In the genomic region with DNA sequence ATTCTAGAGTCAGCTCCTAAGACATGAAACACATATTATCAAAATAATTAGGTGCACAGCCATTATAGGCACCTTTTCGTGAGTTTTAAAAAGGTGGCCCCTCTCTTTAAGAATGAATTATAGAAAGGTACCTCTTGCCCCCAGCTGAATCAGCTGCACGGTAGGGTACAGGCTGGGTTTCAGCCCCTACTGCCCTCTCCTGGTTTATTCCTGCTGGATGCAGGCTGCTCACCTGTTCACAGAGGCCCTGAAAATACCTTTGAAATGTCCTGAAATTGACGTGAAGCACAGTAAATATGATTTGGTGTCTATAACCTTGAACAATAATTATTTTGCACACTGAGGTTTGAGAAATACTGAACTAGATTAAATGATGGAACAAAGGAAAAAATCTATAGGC, we compare ENCODE assay signal across 28 cellular contexts.
DNase-seq lines count a peak whose midpoint lies in the region; ATAC-seq, FAIRE-seq and TF ChIP-seq lines count a peak whose summit lies in the region.
"Had no signal": no experiment of that assay in that cellular context is flagged by ENCODE, and none has a peak within 500 bp of the region (broad histone marks: within the 10 kb centered on the region; RNA-seq: fewer than 3 reads in every experiment).

No MANE protein-coding gene starts in this region.

- H3K4me3 ChIP-seq in mammary epithelial cell (replicated peaks in 1 of 3; ENCODE audit: insufficient read depth in 1 of 3, low read depth in 2 of 3, low read length in 3 of 3), result no peak overlapping the region
- no peak overlapping the region for H3K4me3 ChIP-seq in H1 (ENCODE audit: extremely low read depth in 1 of 4, insufficient read depth in 2 of 4, low read depth in 3 of 4, low read length in 4 of 4)
- H3K4me3 ChIP-seq in mesendoderm (ENCODE audit: low read length), result no peak overlapping the region
- H3K4me3 ChIP-seq: adrenal gland, body of pancreas, lung, pancreas, sigmoid colon had no signal

- H3K4me2 ChIP-seq in mammary epithelial cell (ENCODE audit: insufficient read depth, low read depth, low read length) (no peak overlapping the region), H9 (ENCODE audit: insufficient read depth, insufficient read length, low read length) (no peak overlapping the region), H1 (ENCODE audit: insufficient read depth in 1 of 2, low read depth in 2 of 2, low read length in 2 of 2) (no peak overlapping the region), mesendoderm (ENCODE audit: low read length) (no peak overlapping the region)

- H3K14ac ChIP-seq in H9 (ENCODE audit: insufficient read depth, low read length) (no peak overlapping the region), H1 (ENCODE audit: insufficient read length) (no peak overlapping the region)

- CTCF ChIA-PET in MCF 10A (lab: Yijun Ruan, JAX), result interaction anchor here (0.7 to 3.3 kb wide), 7 partner anchors 10 to 683 kb away, joined by 3 to 13 read pairs (median 3); no protein-coding TSS in a partner anchor
- CTCF ChIA-PET in mammary epithelial cell (lab: Charles Lee; ENCODE audit: low non-redundant PET), result no interaction called here
- CTCF ChIA-PET in H1 (lab: Charles Lee; ENCODE audit: partially characterized antibody), result interaction anchor here (0.7 to 2.2 kb wide), 6 partner anchors 9 to 278 kb away, joined by 3 to 9 read pairs (median 3); no protein-coding TSS in a partner anchor

- no peak for TF ChIP-seq EP300 in H1 (IDR thresholded peaks at IDR 0.05; ENCODE audit: borderline replicate concordance in 1 of 2, low read depth in 2 of 2, low read length in 2 of 2)

- H3K27me3 Mint-ChIP-seq in MCF 10A (ENCODE audit: insufficient read depth, unreplicated experiment), result no peaks in the 10 kb centered on the region
- no peaks in the 10 kb centered on the region; the same call in 1 of the 2 replicates for H3K27me3 Mint-ChIP-seq in H9 (ENCODE audit: low read depth)

- intact Hi-C loops in MCF 10A (cut with micrococcal nuclease), result loop anchor here (5.0 to 10.0 kb wide), 2 partner anchors 205 to 687 kb away; no protein-coding TSS in a partner anchor
- intact Hi-C loops in mammary epithelial cell (cut with micrococcal nuclease), result no loop called here
- intact Hi-C loops in posterior vena cava (cut with DNase I), result no loop called here

- no peak overlapping the region for H4K5ac ChIP-seq in H9 (ENCODE audit: insufficient read length, low read depth, low read length)
- H4K5ac ChIP-seq in H1 (ENCODE audit: insufficient read length, low read depth, low read length), result no peak overlapping the region
- no peak overlapping the region for H4K5ac ChIP-seq in mesendoderm (ENCODE audit: low read length)

- H3K56ac ChIP-seq in H9 (ENCODE audit: insufficient read length, low read depth, low read length) (no peak overlapping the region), H1 (replicated peaks; ENCODE audit: insufficient read length, low read depth, low read length) (no peak overlapping the region), mesendoderm (ENCODE audit: low read length) (no peak overlapping the region)

- H2BK12ac ChIP-seq in H9 (ENCODE audit: insufficient read length, low read depth, low read length), result no peak overlapping the region
- no peak overlapping the region for H2BK12ac ChIP-seq in H1 (ENCODE audit: low read depth, low read length)

- H3K4me1 ChIP-seq in mammary epithelial cell (ENCODE audit: insufficient read depth, low read length) (no peaks in the 10 kb centered on the region), H9 (ENCODE audit: insufficient read depth, low read length) (no peaks in the 10 kb centered on the region), H1 (replicated peaks in 1 of 4; ENCODE audit: control insufficient read depth in 3 of 4, insufficient read depth in 4 of 4, low read length in 3 of 4) (no peaks in the 10 kb centered on the region), mesendoderm (ENCODE audit: control insufficient read depth, low read depth, low read length) (no peaks in the 10 kb centered on the region)
- H3K4me1 ChIP-seq: adrenal gland, body of pancreas, pancreas, sigmoid colon had no signal

- H3K9ac ChIP-seq in mammary epithelial cell (ENCODE audit: insufficient read depth, low read length) (no peak overlapping the region), H9 (ENCODE audit: extremely low read depth, insufficient read length, low read length) (no peak overlapping the region), H1 (replicated peaks in 1 of 4; ENCODE audit: extremely low read depth in 1 of 4, low read depth in 3 of 4, low read length in 3 of 4) (no peak overlapping the region), mesendoderm (ENCODE audit: low read length) (no peak overlapping the region)

- H4K91ac ChIP-seq in H9 (ENCODE audit: insufficient read length, low read depth, low read length) (no peak overlapping the region), H1 (replicated peaks; ENCODE audit: insufficient read length, low read length) (no peak overlapping the region)

- no TSS peak for BruUV-seq in MCF 10A (replicated peaks; lab: Mats Ljungman, UMichigan)
- BruUV-seq in mammary epithelial cell (replicated peaks; lab: Mats Ljungman, UMichigan), result no TSS peak

- H3K4me3 Mint-ChIP-seq in MCF 10A (ENCODE audit: unreplicated experiment) (no peak overlapping the region), H9 (no peak overlapping the region)
- H3K4me3 Mint-ChIP-seq: activated T-cell treated with anti-CD3 and anti-CD28 coated beads, Interleukin-2, amount 50 U/mL, for 72 hours; nephron progenitor cell; T-helper 2 cell treated with Interferon-gamma antibody and Interleukin-4, amounts not matched to agents 5 μg/mL and 100 μg/mL, for 36 hours had no signal

- no peak for DNase-seq in MCF 10A (ENCODE audit: unreplicated experiment)
- no peak for DNase-seq in mammary epithelial cell
- no peak for DNase-seq in H9
- DNase-seq in H1 (ENCODE audit: low read depth in 1 of 2, low spot score in 2 of 2), result no peak
- DNase-seq in mesendoderm, result peak; percentile 17
- no peak for DNase-seq in activated CD8-positive, alpha-beta memory T cell treated with anti-CD3 and anti-CD28 coated beads, Interleukin-2, amount 50 U/mL, for 48 hours
- no peak for DNase-seq in posterior vena cava (ENCODE audit: low spot score)
- DNase-seq: activated CD4-positive, alpha-beta T cell treated with anti-CD3 and anti-CD28 coated beads, Interleukin-2, amount 50 U/mL, for 1 hour; activated naive CD4-positive, alpha-beta T cell; activated T-cell treated with anti-CD3 and anti-CD28 coated beads, Interleukin-2, amount 50 U/mL, for 72 hours; adrenal gland; body of pancreas; dermis blood vessel endothelial cell; hypothalamus; IMR-90; NCI-H2029 treated with DMSO at 0.1 percent for 48 hours; nephron progenitor cell; pancreas; PC-3; Right ventricle myocardium superior; sigmoid colon; stimulated activated naive CD4-positive, alpha-beta T cell had no signal

- H4K8ac ChIP-seq in H9 (replicated peaks; ENCODE audit: insufficient read length, low read depth, low read length) (no peak overlapping the region), H1 (ENCODE audit: extremely low read depth, insufficient read depth, low read length) (no peak overlapping the region), mesendoderm (ENCODE audit: low read depth, low read length) (no peak overlapping the region)

- POLR2A ChIA-PET in MCF 10A (lab: Yijun Ruan, JAX), result no interaction called here
- POLR2A ChIA-PET in H1 (lab: Charles Lee; ENCODE audit: partially characterized antibody), result no interaction called here

- H3K27ac ChIP-seq in mammary epithelial cell (ENCODE audit: insufficient read depth, low read depth, low read length) (no peak overlapping the region), H9 (ENCODE audit: insufficient read length, low read depth, low read length) (no peak overlapping the region), H1 (ENCODE audit: low read depth, low read length) (no peak overlapping the region), mesendoderm (ENCODE audit: low read depth, low read length) (no peak overlapping the region)
- H3K27ac ChIP-seq: adrenal gland, body of pancreas, pancreas, sigmoid colon had no signal

- H3K4ac ChIP-seq in H9 (ENCODE audit: low read depth, low read length) (no peak overlapping the region), H1 (replicated peaks; ENCODE audit: insufficient read length, low read depth, low read length) (no peak overlapping the region), mesendoderm (ENCODE audit: low read depth, low read length) (no peak overlapping the region)

- TF ChIP-seq POLR2A in H1 (IDR thresholded peaks at IDR 0.05; ENCODE audit: control extremely low read depth in 1 of 2, low read depth in 2 of 2, low read length in 2 of 2), result no peak

- H3K79me1 ChIP-seq in H9 (ENCODE audit: insufficient read depth, low read depth, low read length, poor library complexity, severe bottlenecking), result no peaks in the 10 kb centered on the region
- H3K79me1 ChIP-seq in H1 (ENCODE audit: low read depth, low read length), result no peaks in the 10 kb centered on the region
- no peaks in the 10 kb centered on the region for H3K79me1 ChIP-seq in mesendoderm (ENCODE audit: low read length)

- no peak overlapping the region for H2BK5ac ChIP-seq in H9 (ENCODE audit: insufficient read length, low read length)
- H2BK5ac ChIP-seq in H1 (ENCODE audit: low read depth, low read length), result no peak overlapping the region
- H2BK5ac ChIP-seq in mesendoderm (ENCODE audit: low read length), result no peak overlapping the region

- H2BK15ac ChIP-seq in H9 (ENCODE audit: low read depth, low read length) (no peak overlapping the region), H1 (ENCODE audit: low read length) (no peak overlapping the region), mesendoderm (replicated peaks; ENCODE audit: low read depth) (no peak overlapping the region)

- no peak overlapping the region for H2BK20ac ChIP-seq in H9 (ENCODE audit: low read depth, low read length, poor library complexity, severe bottlenecking)
- no peak overlapping the region for H2BK20ac ChIP-seq in H1 (ENCODE audit: low read length)

- no peaks in the 10 kb centered on the region for H4K20me1 ChIP-seq in mammary epithelial cell (ENCODE audit: insufficient read depth, low read length)
- H4K20me1 ChIP-seq in H9 (ENCODE audit: control insufficient read depth, insufficient read depth, insufficient read length), result no peaks in the 10 kb centered on the region
- no peaks in the 10 kb centered on the region for H4K20me1 ChIP-seq in H1 (replicated peaks in 1 of 2; ENCODE audit: control insufficient read depth in 1 of 2, insufficient read depth in 2 of 2, low read length in 2 of 2)

- TF ChIP-seq CTCF in MCF 10A (IDR thresholded peaks at IDR 0.05; ENCODE audit: unreplicated experiment) (peak; percentile 21), mammary epithelial cell (conservative IDR thresholded peaks at IDR 0.05 in 1 of 2, IDR thresholded peaks at IDR 0.05 in 1 of 2; ENCODE audit: extremely low read depth in 1 of 2, insufficient read depth in 1 of 2, low read depth in 1 of 2, low read length in 2 of 2) (no peak), H9 (conservative IDR thresholded peaks at IDR 0.05) (peak; percentile 61), H1 (IDR thresholded peaks at IDR 0.05; ENCODE audit: control extremely low read depth in 1 of 3, insufficient read depth in 1 of 3, low read depth in 1 of 3, low read length in 3 of 3) (peak; percentile 39 to 57 (median 42))

- H3K27me3 ChIP-seq in mammary epithelial cell (ENCODE audit: insufficient read depth, low read length) (no peaks in the 10 kb centered on the region), H9 (ENCODE audit: insufficient read depth, low read length) (no peaks in the 10 kb centered on the region), H1 (replicated peaks in 1 of 4; ENCODE audit: control insufficient read depth in 3 of 4, extremely low read depth in 1 of 4, insufficient read depth in 3 of 4, low read length in 3 of 4) (no peaks in the 10 kb centered on the region), mesendoderm (ENCODE audit: insufficient read depth, low read length, poor library complexity) (no peaks in the 10 kb centered on the region)
- H3K27me3 ChIP-seq: adrenal gland, body of pancreas, pancreas, sigmoid colon had no signal

- H3K23me2 ChIP-seq in H9 (ENCODE audit: insufficient read length, low read depth, low read length, poor library complexity, severe bottlenecking) (no peaks in the 10 kb centered on the region), H1 (ENCODE audit: low read depth, low read length) (no peaks in the 10 kb centered on the region)

- H3K27ac Mint-ChIP-seq in MCF 10A (ENCODE audit: low read depth, unreplicated experiment) (no peak overlapping the region), H9 (no peak overlapping the region; a peak in 1 of 7 replicates)
- H3K27ac Mint-ChIP-seq: activated T-cell treated with anti-CD3 and anti-CD28 coated beads, Interleukin-2, amount 50 U/mL, for 72 hours; nephron progenitor cell; T-helper 2 cell treated with Interferon-gamma antibody and Interleukin-4, amounts not matched to agents 5 μg/mL and 100 μg/mL, for 36 hours had no signal

- H3T11ph ChIP-seq in H9 (ENCODE audit: low read length), result no peak overlapping the region

- no peaks in the 10 kb centered on the region for H3K36me3 ChIP-seq in mammary epithelial cell (ENCODE audit: insufficient read depth, low read length)
- H3K36me3 ChIP-seq in H1 (ENCODE audit: control insufficient read depth in 2 of 4, insufficient read depth in 4 of 4, low read length in 3 of 4), result no peaks in the 10 kb centered on the region
- H3K36me3 ChIP-seq in mesendoderm (ENCODE audit: control insufficient read depth, insufficient read depth, low read length), result no peaks in the 10 kb centered on the region
- H3K36me3 ChIP-seq: adrenal gland, pancreas, sigmoid colon had no signal

- H3K79me2 ChIP-seq in mammary epithelial cell (ENCODE audit: insufficient read depth, low read length) (no peaks in the 10 kb centered on the region), H9 (ENCODE audit: insufficient read depth, low read length) (no peaks in the 10 kb centered on the region), H1 (ENCODE audit: control insufficient read depth in 1 of 2, insufficient read depth in 2 of 2, low read length in 2 of 2) (no peaks in the 10 kb centered on the region), mesendoderm (ENCODE audit: control insufficient read depth, insufficient read depth, low read length) (no peaks in the 10 kb centered on the region)

- H3K9me3 Mint-ChIP-seq in MCF 10A (ENCODE audit: unreplicated experiment) (no peaks in the 10 kb centered on the region), H9 (no peaks in the 10 kb centered on the region)
- H3K9me3 Mint-ChIP-seq: activated T-cell treated with anti-CD3 and anti-CD28 coated beads, Interleukin-2, amount 50 U/mL, for 72 hours; nephron progenitor cell; T-helper 2 cell treated with Interferon-gamma antibody and Interleukin-4, amounts not matched to agents 5 μg/mL and 100 μg/mL, for 36 hours had no signal

- H2AK5ac ChIP-seq in H9 (ENCODE audit: insufficient read length, low read length), result no peak overlapping the region
- no peak overlapping the region for H2AK5ac ChIP-seq in H1 (ENCODE audit: low read depth, low read length)
- no peak overlapping the region for H2AK5ac ChIP-seq in mesendoderm (ENCODE audit: low read length)

- dilution Hi-C loops in mammary epithelial cell (cut with HindIII; ENCODE audit: low sequenced_read_pairs), result no loop called here

- H3K9me3 ChIP-seq in mammary epithelial cell (replicated peaks; ENCODE audit: insufficient read depth, low read length) (peaks cover 3% of the 10 kb centered on the region), H9 (ENCODE audit: control insufficient read depth, low read depth, low read length) (no peaks in the 10 kb centered on the region), H1 (ENCODE audit: insufficient read depth in 2 of 2, low read depth in 1 of 2, low read length in 1 of 2) (no peaks in the 10 kb centered on the region)
- H3K9me3 ChIP-seq: adrenal gland, body of pancreas, pancreas, sigmoid colon had no signal

- 35% methylated on average over 3 of the region's 3 CpGs for WGBS in mammary epithelial cell (ENCODE audit: low coverage, missing lambda C conversion rate)
- WGBS in H9 (ENCODE audit: extremely low coverage, insufficient read length, low lambda C conversion rate), result no CpG with 5 or more reads among the region's 3 CpGs
- 66% methylated on average over 3 of the region's 3 CpGs; no CpG with 5 or more reads in 1 of the 2 experiments for WGBS in H1 (ENCODE audit: extremely low coverage in 1 of 2, insufficient coverage in 1 of 2, insufficient read length in 1 of 2, insufficient replicate concordance in 2 of 2, low coverage in 1 of 2, low lambda C conversion rate in 2 of 2, missing lambda C conversion rate in 1 of 2), 2 experiments
- no CpG with 5 or more reads among the region's 3 CpGs for WGBS in mesendoderm (ENCODE audit: extremely low coverage, insufficient coverage, low lambda C conversion rate)

- H3K18ac ChIP-seq in H9 (ENCODE audit: insufficient read length, low read depth, low read length) (no peak overlapping the region), H1 (ENCODE audit: extremely low read depth, low read length) (no peak overlapping the region), mesendoderm (ENCODE audit: low read length) (no peak overlapping the region)

- TF ChIP-seq RAD21 in H1 (IDR thresholded peaks at IDR 0.05 in 1 of 2, conservative IDR thresholded peaks at IDR 0.05 in 1 of 2; ENCODE audit: low read depth in 2 of 2, low read length in 2 of 2), result peak; percentile 55 to 62

- H3K23ac ChIP-seq in H9 (ENCODE audit: insufficient read length, low read depth, low read length) (no peak overlapping the region), H1 (ENCODE audit: insufficient read length) (no peak overlapping the region), mesendoderm (ENCODE audit: low read length) (no peak overlapping the region)

- in situ Hi-C loops in mammary epithelial cell (cut with MboI; ENCODE audit: low sequenced_read_pairs in 2 of 2), result no loop called here

- H3K4me1 Mint-ChIP-seq in MCF 10A (ENCODE audit: insufficient read depth, unreplicated experiment) (no peaks in the 10 kb centered on the region), H9 (no peaks in the 10 kb centered on the region)
- H3K4me1 Mint-ChIP-seq: nephron progenitor cell had no signal

- no peak overlapping the region for H2AFZ ChIP-seq in mammary epithelial cell (ENCODE audit: low read depth, low read length)
- no peak overlapping the region for H2AFZ ChIP-seq in H9 (ENCODE audit: low read length)
- no peak overlapping the region for H2AFZ ChIP-seq in H1 (ENCODE audit: low read length)

- no peak for ATAC-seq in HG03354 (IDR thresholded peaks at IDR 0.05; ENCODE audit: poor library complexity, severe bottlenecking, unreplicated experiment)
- ATAC-seq: activated T-cell treated with anti-CD3 and anti-CD28 coated beads, Interleukin-2, amount 50 U/mL, for 72 hours; body of pancreas; pancreas; PC-3 had no signal

- no peak overlapping the region for H2BK120ac ChIP-seq in H9 (ENCODE audit: low read depth, low read length, poor library complexity, severe bottlenecking)
- no peak overlapping the region for H2BK120ac ChIP-seq in H1 (replicated peaks; ENCODE audit: low read depth, low read length)
- H2BK120ac ChIP-seq in mesendoderm (ENCODE audit: low read depth, low read length), result no peak overlapping the region

- H3K36me3 Mint-ChIP-seq in MCF 10A (ENCODE audit: insufficient read depth, unreplicated experiment) (no peaks in the 10 kb centered on the region), H9 (ENCODE audit: insufficient read depth in 1 of 3, low read depth in 3 of 3) (no peaks in the 10 kb centered on the region)

- no peak for FAIRE-seq in H1 (lab: Jason Lieb, UNC)
- FAIRE-seq: endometrium, frontal cortex, islet of Langerhans, pancreas had no signal

Comparison
In these comparisons a context has a peak if more than half of its experiments do, and no peak if none do; other contexts are left out.
1. CTCF ChIP-seq: peak in MCF 10A (single experiment), H9 (single experiment) and H1 (3 of 3); none in mammary epithelial cell (0 of 2).